In genomic region chr2:120921457-120921856, GRCh38 we compare ENCODE assay signal across 2 cellular contexts.
A peak's percentile ranks its signal among the peaks of the same experiment; 100 is the strongest.
TF ChIP-seq lines count a peak whose summit lies in the region.

No MANE protein-coding gene starts in this region.

TF ChIP-seq in HepG2, 621 proteins besides CTCF, POLR2A, EP300 and RAD21:
- no peak for TF ChIP-seq HNRNPLL (IDR thresholded peaks at IDR 0.05; ENCODE audit: low read depth, low read length, poor library complexity, severe bottlenecking)
- TF ChIP-seq SMC3 (IDR thresholded peaks at IDR 0.05; ENCODE audit: low read length) = peak; percentile 21; the same call in 1 of the 2 replicates
- no peak for TF ChIP-seq ZNF543 (CRISPR knock-in tag; IDR thresholded peaks at IDR 0.05)
- TF ChIP-seq STAG1 (CRISPR knock-in tag; IDR thresholded peaks at IDR 0.05) = peak; percentile 34
- TF ChIP-seq MLXIP (CRISPR knock-in tag; IDR thresholded peaks at IDR 0.05; ENCODE audit: borderline replicate concordance) = no peak
- TF ChIP-seq ZNF629 (CRISPR knock-in tag; conservative IDR thresholded peaks at IDR 0.05) = no peak

TF ChIP-seq in H1, 55 proteins besides CTCF, POLR2A, EP300 and RAD21:
- no peak for TF ChIP-seq ATF3 (IDR thresholded peaks at IDR 0.05; ENCODE audit: insufficient read depth, low read depth, low read length)
- TF ChIP-seq ZNF274 (IDR thresholded peaks at IDR 0.05; ENCODE audit: borderline replicate concordance, extremely low read depth, low read length) = no peak
- TF ChIP-seq SIN3A (conservative IDR thresholded peaks at IDR 0.05 in 1 of 2, IDR thresholded peaks at IDR 0.05 in 1 of 2; ENCODE audit: low read depth in 1 of 2, low read length in 2 of 2) = no peak
- TF ChIP-seq CBX8 (IDR thresholded peaks at IDR 0.05; ENCODE audit: borderline replicate concordance, low read depth, low read length) = no peak
- no peak for TF ChIP-seq CTBP2 (IDR thresholded peaks at IDR 0.05; ENCODE audit: borderline replicate concordance, insufficient read depth, insufficient read length, low read length)
- TF ChIP-seq BRCA1 (IDR thresholded peaks at IDR 0.05; ENCODE audit: low read depth, low read length) = no peak
- no peak for TF ChIP-seq POLR2AphosphoS5 (IDR thresholded peaks at IDR 0.05; ENCODE audit: low read depth, low read length)
TF ChIP-seq in H1: peak in this region for 0.
